In the genomic region with DNA sequence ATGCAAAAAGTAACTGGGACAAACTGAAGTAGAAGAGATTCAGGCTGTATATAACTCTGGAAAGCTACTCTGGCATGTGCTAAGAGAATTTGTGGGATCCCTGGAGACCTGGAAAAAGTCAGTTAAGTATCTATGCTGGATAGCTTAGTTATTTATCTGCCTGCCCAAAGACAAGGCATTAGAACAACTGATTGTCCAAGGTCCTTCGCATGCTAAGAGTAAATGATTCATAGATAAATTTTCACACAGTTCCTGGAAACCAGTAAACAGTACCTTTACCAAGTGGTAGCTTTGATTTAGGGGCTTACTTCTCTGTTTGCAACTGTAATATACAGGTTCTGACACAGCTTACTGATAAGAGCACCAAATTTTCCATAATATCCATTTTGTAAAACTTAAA, we compare ENCODE assay signal across 24 cellular contexts.
A peak's percentile ranks its signal among the peaks of the same experiment; 100 is the strongest.
DNase-seq lines count a peak whose midpoint lies in the region; ATAC-seq and TF ChIP-seq lines count a peak whose summit lies in the region.
"Had no signal": no experiment of that assay in that cellular context is flagged by ENCODE, and none has a peak within 500 bp of the region (broad histone marks: within the 10 kb centered on the region; RNA-seq: fewer than 3 reads in every experiment).

No MANE protein-coding gene starts in this region.

- no peak overlapping the region for H3K18ac ChIP-seq in trophoblast cell (ENCODE audit: low read length)

- no peak overlapping the region for H3K9ac ChIP-seq in trophoblast cell (ENCODE audit: low read length)

- peaks cover 87% of the 10 kb centered on the region for H3K4me1 ChIP-seq in A673 (ENCODE audit: insufficient read depth, low read length, poor library complexity, severe bottlenecking)
- H3K4me1 ChIP-seq in right lobe of liver, result peaks cover 0 to 45% (median 13%) of the 10 kb centered on the region in 4 donors
- no peaks in the 10 kb centered on the region for H3K4me1 ChIP-seq in trophoblast cell (ENCODE audit: control insufficient read depth in 1 of 2, insufficient read depth in 2 of 2, low read length in 2 of 2)
- H3K4me1 ChIP-seq: prostate gland had no signal

- H3K79me2 ChIP-seq in trophoblast cell (ENCODE audit: control insufficient read depth, insufficient read depth, low read length, poor library complexity), result no peaks in the 10 kb centered on the region

- no peak overlapping the region for H2BK12ac ChIP-seq in trophoblast cell (ENCODE audit: low read length)

- H3K9me3 ChIP-seq in A673 (ENCODE audit: low read depth, low read length, poor library complexity, severe bottlenecking), result no peaks in the 10 kb centered on the region
- H3K9me3 ChIP-seq in right lobe of liver, result no peaks in the 10 kb centered on the region
- H3K9me3 ChIP-seq in trophoblast cell (ENCODE audit: insufficient read depth, low read depth, low read length), result no peaks in the 10 kb centered on the region
- H3K9me3 ChIP-seq: adrenal gland, lower lobe of right lung, prostate gland had no signal

- no peaks in the 10 kb centered on the region for H3K9me3 Mint-ChIP-seq in WTC11
- no peaks in the 10 kb centered on the region for H3K9me3 Mint-ChIP-seq in activated T-cell treated with anti-CD3 and anti-CD28 coated beads, Interleukin-2, amount 50 U/mL, for 72 hours
- H3K9me3 Mint-ChIP-seq: CD14-positive monocyte; effector memory CD8-positive, alpha-beta T cell; T-helper 1 cell treated with Interleukin-12 subunit alpha and Interleukin-12 subunit beta and Interleukin-4 antibody, amounts not matched to agents 30 μg/mL and 1 μg/mL, for 36 hours had no signal

- H3K27ac Mint-ChIP-seq in WTC11, result peak overlapping the region; percentile 19; the same call in 1 of the 2 replicates
- no peak overlapping the region for H3K27ac Mint-ChIP-seq in activated T-cell treated with anti-CD3 and anti-CD28 coated beads, Interleukin-2, amount 50 U/mL, for 72 hours
- H3K27ac Mint-ChIP-seq: CD14-positive monocyte; T-helper 1 cell treated with Interleukin-12 subunit alpha and Interleukin-12 subunit beta and Interleukin-4 antibody, amounts not matched to agents 30 μg/mL and 1 μg/mL, for 36 hours had no signal

- no peak overlapping the region for H4K91ac ChIP-seq in trophoblast cell (ENCODE audit: low read depth, low read length)

- H3K23ac ChIP-seq in trophoblast cell (ENCODE audit: low read length), result no peak overlapping the region

- H2BK120ac ChIP-seq in trophoblast cell (ENCODE audit: insufficient read depth, low read length, poor library complexity), result no peak overlapping the region

- TF ChIP-seq CTCF in A673 (conservative IDR thresholded peaks at IDR 0.05; ENCODE audit: low read depth, low read length) (no peak), WTC11 (IDR thresholded peaks at IDR 0.05) (no peak), right lobe of liver (IDR thresholded peaks at IDR 0.05) (no peak)

- no peak overlapping the region for H2AK5ac ChIP-seq in trophoblast cell (ENCODE audit: low read length)

- WGBS in right lobe of liver (ENCODE audit: insufficient coverage, low coverage, low lambda C conversion rate, missing lambda C conversion rate), result 53% methylated on average over 1 of the region's 1 CpG
- WGBS in trophoblast cell (ENCODE audit: extremely low coverage, insufficient coverage, insufficient read length), result no CpG with 5 or more reads among the region's 1 CpG

- H3K36me3 ChIP-seq in A673 (ENCODE audit: insufficient read depth, low read length, poor library complexity, severe bottlenecking) (peaks cover 5% of the 10 kb centered on the region), right lobe of liver (no peaks in the 10 kb centered on the region), trophoblast cell (ENCODE audit: control insufficient read depth in 1 of 2, insufficient read depth in 2 of 2, low read length in 2 of 2) (peaks cover 0 to under 1% of the 10 kb centered on the region in 2 experiments)
- H3K36me3 ChIP-seq: adrenal gland, lower lobe of right lung, prostate gland had no signal

- TF ChIP-seq POLR2A in right lobe of liver (IDR thresholded peaks at IDR 0.05), result no peak

- peaks cover 79% of the 10 kb centered on the region for H3K4me1 Mint-ChIP-seq in WTC11
- peaks cover 21% of the 10 kb centered on the region for H3K4me1 Mint-ChIP-seq in activated T-cell treated with anti-CD3 and anti-CD28 coated beads, Interleukin-2, amount 50 U/mL, for 72 hours (ENCODE audit: low read depth)

- H3K4me3 ChIP-seq in A673 (ENCODE audit: low read depth, low read length, poor library complexity, severe bottlenecking), result no peak overlapping the region
- no peak overlapping the region for H3K4me3 ChIP-seq in right lobe of liver
- no peak overlapping the region for H3K4me3 ChIP-seq in trophoblast cell (ENCODE audit: low read depth, low read length)
- H3K4me3 ChIP-seq: adrenal gland, K562, lower lobe of right lung, prostate gland, smooth muscle cell had no signal

- H2AFZ ChIP-seq in trophoblast cell (ENCODE audit: insufficient read depth, low read length, poor library complexity), result no peak overlapping the region

- no TSS peak for BruUV-seq in A673 (replicated peaks; lab: Mats Ljungman, UMichigan)

- H3K4ac ChIP-seq in trophoblast cell (ENCODE audit: low read depth, low read length), result no peak overlapping the region

- intact Hi-C loops in A673 (cut with micrococcal nuclease; ENCODE audit: unreplicated experiment), result no loop called here
- intact Hi-C loops in right lobe of liver (cut with DNase I), result no loop called here

- DNase-seq in A673 (ENCODE audit: low spot score) (no peak), WTC11 (ENCODE audit: low spot score) (no peak), right lobe of liver (no peak), trophoblast cell (no peak)
- no peak for DNase-seq in activated T-cell treated with anti-CD3 and anti-CD28 coated beads, Interleukin-2, amount 50 U/mL, for 72 hours
- no peak for DNase-seq in effector CD4-positive, alpha-beta T cell
- DNase-seq: activated T-cell treated with anti-CD3 and anti-CD28 coated beads, Interleukin-2, amount 50 U/mL, for 1 hour; adrenal gland; effector memory CD8-positive, alpha-beta T cell; EL; H9; lower lobe of right lung; NCI-H510A; NK-92 treated with Interleukin-12 subunit alpha and Interleukin-12 subunit beta, amount 100 ng/mL, for 24 hours; stimulated activated CD4-positive, alpha-beta T cell treated with anti-CD3 and anti-CD28 coated beads, Interleukin-2, amount 100 ng/mL, for 24 hours had no signal

- H4K12ac ChIP-seq in trophoblast cell (ENCODE audit: low read depth, low read length), result no peak overlapping the region

- H3K79me1 ChIP-seq in trophoblast cell (ENCODE audit: low read length), result no peaks in the 10 kb centered on the region

- peak overlapping the region; percentile 66 for H3K27ac ChIP-seq in A673 (ENCODE audit: low read depth, low read length, poor library complexity, severe bottlenecking)
- peak overlapping the region in 1 of 3 donors; percentile 7 for H3K27ac ChIP-seq in right lobe of liver
- H3K27ac ChIP-seq in trophoblast cell (ENCODE audit: low read depth, low read length), result no peak overlapping the region
- H3K27ac ChIP-seq: adrenal gland, lower lobe of right lung, prostate gland had no signal

- H3K14ac ChIP-seq in trophoblast cell (ENCODE audit: low read length), result no peak overlapping the region

- POLR2A ChIA-PET in A673 (lab: Charles Lee; ENCODE audit: low non-redundant PET) (no interaction called here), WTC11 (lab: Charles Lee) (no interaction called here)

- no peak overlapping the region for H4K8ac ChIP-seq in trophoblast cell (ENCODE audit: low read depth, low read length)

- H3K36me3 Mint-ChIP-seq in WTC11, result no peaks in the 10 kb centered on the region
- no peaks in the 10 kb centered on the region for H3K36me3 Mint-ChIP-seq in activated T-cell treated with anti-CD3 and anti-CD28 coated beads, Interleukin-2, amount 50 U/mL, for 72 hours (ENCODE audit: insufficient read depth in 2 of 2)
- H3K36me3 Mint-ChIP-seq: CD14-positive monocyte had no signal

- H3K27me3 ChIP-seq in A673 (replicated peaks; ENCODE audit: insufficient read depth, low read depth, low read length, poor library complexity) (no peaks in the 10 kb centered on the region), right lobe of liver (no peaks in the 10 kb centered on the region), trophoblast cell (ENCODE audit: insufficient read depth, low read length) (no peaks in the 10 kb centered on the region)
- H3K27me3 ChIP-seq: adrenal gland had no signal

- no peak overlapping the region for H2BK5ac ChIP-seq in trophoblast cell (ENCODE audit: low read depth, low read length, poor library complexity)

- CTCF ChIA-PET in A673 (lab: Charles Lee), result no interaction called here
- CTCF ChIA-PET in WTC11 (lab: Charles Lee), result no interaction called here

- H3K4me3 Mint-ChIP-seq in WTC11, result no peak overlapping the region
- H3K4me3 Mint-ChIP-seq in activated T-cell treated with anti-CD3 and anti-CD28 coated beads, Interleukin-2, amount 50 U/mL, for 72 hours, result no peak overlapping the region
- H3K4me3 Mint-ChIP-seq: CD14-positive monocyte; effector memory CD8-positive, alpha-beta T cell; H9; T-helper 1 cell treated with Interleukin-12 subunit alpha and Interleukin-12 subunit beta and Interleukin-4 antibody, amounts not matched to agents 30 μg/mL and 1 μg/mL, for 36 hours had no signal

- no peaks in the 10 kb centered on the region for H3K27me3 Mint-ChIP-seq in WTC11 (ENCODE audit: low read depth)
- no peaks in the 10 kb centered on the region for H3K27me3 Mint-ChIP-seq in activated T-cell treated with anti-CD3 and anti-CD28 coated beads, Interleukin-2, amount 50 U/mL, for 72 hours (ENCODE audit: low read depth)
- H3K27me3 Mint-ChIP-seq: effector memory CD8-positive, alpha-beta T cell had no signal

- no peak overlapping the region for H3K4me2 ChIP-seq in trophoblast cell (ENCODE audit: low read length)
- H3K4me2 ChIP-seq: smooth muscle cell had no signal

- ATAC-seq in HG02759 (IDR thresholded peaks at IDR 0.05; ENCODE audit: unreplicated experiment) (peak; percentile 36), WTC11 (no peak), right lobe of liver (peak; percentile 28 to 68 (median 58)), GM21515 (IDR thresholded peaks at IDR 0.05; ENCODE audit: unreplicated experiment) (no peak)
- ATAC-seq in activated T-cell treated with anti-CD3 and anti-CD28 coated beads, Interleukin-2, amount 50 U/mL, for 72 hours (replicated peaks in 1 of 2), result no peak
- ATAC-seq: effector memory CD8-positive, alpha-beta T cell; esophagus mucosa; K562; lower lobe of right lung; Panc1 had no signal

TF ChIP-seq in WTC11, 78 proteins besides CTCF, POLR2A, EP300 and RAD21 (continues in another document):
- TF ChIP-seq NFATC4 (CRISPR knock-in tag; IDR thresholded peaks at IDR 0.05) (no peak), FOXJ3 (CRISPR knock-in tag; IDR thresholded peaks at IDR 0.05; ENCODE audit: borderline replicate concordance) (no peak), TEAD4 (CRISPR knock-in tag; IDR thresholded peaks at IDR 0.05) (no peak), ZNF416 (CRISPR knock-in tag; IDR thresholded peaks at IDR 0.05) (no peak), ZNF232 (CRISPR knock-in tag; IDR thresholded peaks at IDR 0.05) (no peak), GTF2I (CRISPR knock-in tag; conservative IDR thresholded peaks at IDR 0.05) (no peak)
- TF ChIP-seq, protein P1, sequence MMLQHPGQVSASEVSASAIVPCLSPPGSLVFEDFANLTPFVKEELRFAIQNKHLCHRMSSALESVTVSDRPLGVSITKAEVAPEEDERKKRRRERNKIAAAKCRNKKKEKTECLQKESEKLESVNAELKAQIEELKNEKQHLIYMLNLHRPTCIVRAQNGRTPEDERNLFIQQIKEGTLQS (CRISPR knock-in tag; conservative IDR thresholded peaks at IDR 0.05), result no peak

Comparison
In these comparisons a context has a peak if more than half of its experiments do, and no peak if none do; other contexts are left out.
1. ATAC-seq: peak in HG02759 (single experiment) and right lobe of liver (4 of 4); none in WTC11 (single experiment), activated T-cell treated with anti-CD3 and anti-CD28 coated beads, Interleukin-2, amount 50 U/mL, for 72 hours (0 of 2) and GM21515 (single experiment).